ENCODE assay signal across 17 cellular contexts in genomic region chr20:17161661-17162410, GRCh38.
A peak's percentile ranks its signal among the peaks of the same experiment; 100 is the strongest.
DNase-seq lines count a peak whose midpoint lies in the region; ATAC-seq, FAIRE-seq and TF ChIP-seq lines count a peak whose summit lies in the region.
"Had no signal": no experiment of that assay in that cellular context is flagged by ENCODE, and none has a peak within 500 bp of the region (broad histone marks: within the 10 kb centered on the region; RNA-seq: fewer than 3 reads in every experiment).

No MANE protein-coding gene starts in this region.

- peak overlapping the region; percentile 94 for H3K27ac ChIP-seq in SK-N-MC
- H3K27ac ChIP-seq: Peyer's patch, SJSA1 had no signal

- peak overlapping the region; percentile 62 for H3K4me3 ChIP-seq in SK-N-MC
- H3K4me3 ChIP-seq: HAP-1, Peyer's patch, SJSA1 had no signal

- H3K36me3 ChIP-seq in SK-N-MC (ENCODE audit: insufficient read depth, low read length): no peaks in the 10 kb centered on the region
- H3K36me3 ChIP-seq: HAP-1, Peyer's patch, SJSA1 had no signal

- peak overlapping the region; percentile 4 for H3K9ac ChIP-seq in SK-N-MC (ENCODE audit: insufficient read length)

- peaks cover 3% of the 10 kb centered on the region; the same call in 1 of the 2 replicates for H3K9me3 ChIP-seq in SK-N-MC (ENCODE audit: low read depth, low read length)
- H3K9me3 ChIP-seq: HAP-1, Peyer's patch, SJSA1 had no signal

- no peak for TF ChIP-seq POLR2A in H54 (IDR thresholded peaks at IDR 0.05; ENCODE audit: low read depth, low read length)

- no peak for ATAC-seq in left lobe of liver
- ATAC-seq in stimulated activated naive CD8-positive, alpha-beta T cell treated with anti-CD3 and anti-CD28 coated beads, Interleukin-15, Interleukin-2, amounts not matched to agents 100 U/mL and 50 U/mL, for 24 hours: no peak

- no peak for FAIRE-seq in H54 (lab: Jason Lieb, UNC)

- peak; percentile 36 for DNase-seq in Ammon's horn (ENCODE audit: low spot score)
- DNase-seq in NCI-H446 treated with DMSO at 0.1 percent for 48 hours (lab: John Stamatoyannopoulos, UW): peak; percentile 57
- DNase-seq in SK-N-MC (ENCODE audit: low read depth, low spot score): no peak
- peak; percentile 8 for DNase-seq in pons (ENCODE audit: low spot score)
- no peak for DNase-seq in left lobe of liver (ENCODE audit: low spot score)
- DNase-seq in stimulated activated naive CD8-positive, alpha-beta T cell treated with anti-CD3 and anti-CD28 coated beads, Interleukin-15, Interleukin-2, amounts not matched to agents 100 U/mL and 50 U/mL, for 24 hours: no peak
- no peak for DNase-seq in H54 (ENCODE audit: insufficient read length, low spot score)
- DNase-seq: DND-41, MM.1S, NCI-H1092 treated with DMSO at 0.1 percent for 48 hours, NCI-H146, NCI-H2081 treated with DMSO at 0.1 percent for 48 hours, NCI-H510A treated with DMSO at 0.1 percent for 48 hours, Peyer's patch, SW 1271 had no signal

Comparison
In these comparisons a context has a peak if more than half of its experiments do, and no peak if none do; other contexts are left out.
1. DNase-seq: peak in Ammon's horn (single experiment), NCI-H446 treated with DMSO at 0.1 percent for 48 hours (single experiment) and pons (single experiment); none in SK-N-MC (single experiment), left lobe of liver (single experiment), stimulated activated naive CD8-positive, alpha-beta T cell treated with anti-CD3 and anti-CD28 coated beads, Interleukin-15, Interleukin-2, amounts not matched to agents 100 U/mL and 50 U/mL, for 24 hours (single experiment) and H54 (single experiment).